20 cellular contexts compared by ENCODE assay signal in the genomic region with DNA sequence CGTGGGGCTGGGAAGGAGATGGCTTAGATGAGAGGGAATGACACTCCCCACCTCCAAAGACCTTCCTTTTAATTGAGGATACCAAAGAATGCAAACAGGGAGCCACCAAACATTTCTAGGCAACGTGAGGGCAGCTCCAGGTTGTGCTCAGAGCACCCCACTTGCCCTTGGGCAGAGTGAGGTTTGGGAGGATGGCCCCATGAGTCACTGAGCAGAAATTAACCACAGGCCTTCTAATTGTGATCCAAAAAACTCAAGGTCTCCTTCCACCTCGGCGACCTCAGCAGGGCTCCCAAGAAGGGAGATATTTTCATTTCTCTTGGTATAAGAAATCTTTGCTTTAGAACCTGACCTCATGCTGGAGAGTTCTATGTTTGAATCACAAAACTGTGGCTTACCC.
DNase-seq lines count a peak whose midpoint lies in the region; FAIRE-seq and TF ChIP-seq lines count a peak whose summit lies in the region.
"Had no signal": no experiment of that assay in that cellular context is flagged by ENCODE, and none has a peak within 500 bp of the region (broad histone marks: within the 10 kb centered on the region; RNA-seq: fewer than 3 reads in every experiment).

No MANE protein-coding gene starts in this region.

- peaks cover 55% of the 10 kb centered on the region for H3K36me3 ChIP-seq in endodermal cell (ENCODE audit: control insufficient read depth, insufficient read depth, low read length)

- peaks cover 53% of the 10 kb centered on the region for H3K36me3 Mint-ChIP-seq in endodermal cell (ENCODE audit: low read depth)

- WGBS in endodermal cell (ENCODE audit: insufficient coverage in 1 of 2, insufficient read length in 1 of 2), 2 experiments: 86 to 100% methylated on average over 1 to 4 of the region's 4 CpGs
- WGBS in lower leg skin, 2 donors: 79 to 95% methylated on average over 4 of the region's 4 CpGs

- no peak overlapping the region for H3K4me3 Mint-ChIP-seq in endodermal cell
- H3K4me3 Mint-ChIP-seq: B cell had no signal

- no peaks in the 10 kb centered on the region for H3K27me3 ChIP-seq in endodermal cell (ENCODE audit: control insufficient read depth, insufficient read depth, low read length, poor library complexity, severe bottlenecking)

- peak; percentile 70 for FAIRE-seq in urothelium cell line (lab: Jason Lieb, UNC)
- FAIRE-seq: GM12891, K562 had no signal

- H3K4me1 Mint-ChIP-seq in endodermal cell: peaks cover 35% of the 10 kb centered on the region
- H3K4me1 Mint-ChIP-seq: B cell had no signal

- peaks cover 8% of the 10 kb centered on the region for H3K4me1 ChIP-seq in endodermal cell (ENCODE audit: control insufficient read depth, insufficient read depth, low read length)

- no peak for TF ChIP-seq POLR2A in lower leg skin (IDR thresholded peaks at IDR 0.05)

- no peak overlapping the region for H3K9ac ChIP-seq in endodermal cell (ENCODE audit: extremely low read depth, low read length, poor library complexity, severe bottlenecking)

- no peak overlapping the region for H3K27ac ChIP-seq in endodermal cell (ENCODE audit: low read depth, low read length)
- H3K27ac ChIP-seq: PC-9 had no signal

- no peak overlapping the region for H3K4me3 ChIP-seq in endodermal cell (ENCODE audit: low read length)
- H3K4me3 ChIP-seq in lower leg skin (ENCODE audit: low read depth, poor library complexity, severe bottlenecking): no peak overlapping the region
- H3K4me3 ChIP-seq: K562, PC-9 had no signal

- intact Hi-C loops in lower leg skin (cut with DNase I; ENCODE audit: low total_unique reads): no loop called here

- no peaks in the 10 kb centered on the region for H3K27me3 Mint-ChIP-seq in endodermal cell (ENCODE audit: insufficient read depth)

- no peaks in the 10 kb centered on the region for H3K9me3 ChIP-seq in endodermal cell (ENCODE audit: control insufficient read depth, low read length)

- DNase-seq in EL: peak; percentile 78
- DNase-seq in M059J (ENCODE audit: low read depth): peak; percentile 90
- peak; percentile 29 for DNase-seq in endodermal cell
- DNase-seq in urothelium cell line (ENCODE audit: low spot score): no peak
- DNase-seq in NOMO-1 (lab: John Stamatoyannopoulos, UW; ENCODE audit: unreplicated experiment in 2 of 2): no peak
- DNase-seq in stimulated activated CD4-positive, alpha-beta T cell treated with anti-CD3 and anti-CD28 coated beads, Interleukin-1b, Interleukin-23, amount 100 ng/mL, for 48 hours: no peak
- DNase-seq in lower leg skin (ENCODE audit: low spot score in 2 of 2): no peak
- DNase-seq: ACHN, COR-L47, DMS 273 treated with DMSO at 0.1 percent for 48 hours, DND-41, GOT3, NCI-H1417, NCI-H187, NCI-H2227 treated with DMSO at 0.1 percent for 48 hours, NCI-H524 treated with DMSO at 0.1 percent for 48 hours had no signal

- H3K27ac Mint-ChIP-seq in endodermal cell: no peak overlapping the region
- H3K27ac Mint-ChIP-seq: B cell had no signal

- no peak for TF ChIP-seq CTCF in endodermal cell (conservative IDR thresholded peaks at IDR 0.05)
- no peak for TF ChIP-seq CTCF in lower leg skin (IDR thresholded peaks at IDR 0.05)

- no peaks in the 10 kb centered on the region for H3K9me3 Mint-ChIP-seq in endodermal cell

Comparison
In these comparisons a context has a peak if more than half of its experiments do, and no peak if none do; other contexts are left out.
1. DNase-seq: peak in EL (single experiment), M059J (single experiment) and endodermal cell (single experiment); none in urothelium cell line (single experiment), NOMO-1 (0 of 2), stimulated activated CD4-positive, alpha-beta T cell treated with anti-CD3 and anti-CD28 coated beads, Interleukin-1b, Interleukin-23, amount 100 ng/mL, for 48 hours (single experiment) and lower leg skin (0 of 2).